Comparison of ENCODE assay signal across 3 cellular contexts in the genomic region with DNA sequence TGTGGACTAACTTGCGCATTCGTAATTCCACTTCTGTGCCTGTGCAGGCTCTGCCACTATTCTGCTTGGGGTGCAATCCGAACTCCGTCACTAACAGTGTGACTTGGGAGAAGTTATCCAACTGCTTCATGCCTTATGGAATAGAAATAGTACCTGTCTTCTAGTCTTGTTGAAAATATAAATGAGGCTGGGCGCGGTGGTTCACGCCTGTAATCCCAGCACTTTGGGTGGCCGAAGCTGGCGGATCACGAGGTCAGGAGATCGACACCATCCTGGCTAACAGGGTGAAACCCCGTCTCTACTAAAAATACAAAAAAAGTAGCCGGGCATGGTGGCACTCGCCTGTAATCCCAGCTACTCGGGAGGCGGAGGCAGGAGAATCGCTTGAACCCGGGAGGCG. TPM values are rescaled to one million over a fixed set of nuclear protein-coding genes. Genes with fewer than 3 reads are reported as not detected.
"Had no signal": no experiment of that assay in that cellular context is flagged by ENCODE, and none has a peak within 500 bp of the region (broad histone marks: within the 10 kb centered on the region; RNA-seq: fewer than 3 reads in every experiment).

No MANE protein-coding gene starts in this region.

RNA-seq across cellular contexts. Expression of gene GABRA5, which starts 28.5 kb away (rescaled TPM):
- total RNA-seq: HepG2, HT-29, K562 had no signal
